ENCODE assay signal across 29 cellular contexts in the genomic region with DNA sequence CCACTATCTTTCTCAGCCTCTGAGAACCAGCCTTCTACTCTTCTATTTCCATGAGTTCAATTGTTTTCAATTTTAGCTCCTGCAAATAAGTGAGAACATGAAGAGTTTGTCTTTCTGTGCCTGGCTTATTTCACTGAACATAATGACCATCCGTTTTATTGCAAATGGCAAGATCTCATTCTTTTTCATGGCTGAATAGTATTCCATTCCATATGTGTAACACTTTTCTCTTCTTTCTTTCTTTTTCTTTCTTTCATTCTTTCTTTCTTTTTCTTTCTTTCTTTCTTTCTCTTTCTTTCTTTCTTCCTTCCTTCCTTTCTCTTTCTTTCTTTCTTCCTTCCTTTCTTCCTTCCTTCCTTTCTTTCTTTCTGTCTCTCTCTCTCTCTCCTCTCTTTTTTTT.
"Had no signal": no experiment of that assay in that cellular context is flagged by ENCODE, and none has a peak within 500 bp of the region (broad histone marks: within the 10 kb centered on the region; RNA-seq: fewer than 3 reads in every experiment).

No MANE protein-coding gene starts in this region.

- ATAC-seq: stimulated activated effector memory CD8-positive, alpha-beta T cell treated with anti-CD3 and anti-CD28 coated beads, Interleukin-12 subunit alpha, Interleukin-12 subunit beta, amount 100 ng/mL, for 72 hours; stimulated activated memory B cell treated with anti-CD40 and anti-IgM and Interleukin-4, amounts not matched to agents 10 μg/mL and 1 μg/mL and 100 μg/mL, for 72 hours; stimulated activated naive B cell treated with anti-CD40 and anti-IgM and Interleukin-4, amounts not matched to agents 10 μg/mL and 1 μg/mL and 100 μg/mL, for 72 hours; stimulated activated naive CD8-positive, alpha-beta T cell treated with anti-CD3 and anti-CD28 coated beads, Interleukin-15, amount 100 ng/mL, for 72 hours; stimulated activated naive CD8-positive, alpha-beta T cell treated with anti-CD3 and anti-CD28 coated beads, Interleukin-15, Interleukin-2, amounts not matched to agents 100 U/mL and 50 U/mL, for 24 hours; upper lobe of right lung had no signal

- H3K27me3 Mint-ChIP-seq: stimulated activated memory B cell treated with anti-CD40 and anti-IgM and Interleukin-4, amounts not matched to agents 10 μg/mL and 1 μg/mL and 100 μg/mL, for 72 hours; stimulated activated naive CD8-positive, alpha-beta T cell treated with anti-CD3 and anti-CD28 coated beads, Interleukin-15, amount 100 ng/mL, for 72 hours; stimulated activated naive CD8-positive, alpha-beta T cell treated with anti-CD3 and anti-CD28 coated beads, Interleukin-15, Interleukin-2, amounts not matched to agents 100 ng/mL and 50 ng/mL, for 24 hours had no signal

- H3K27ac Mint-ChIP-seq: stimulated activated effector memory CD8-positive, alpha-beta T cell treated with anti-CD3 and anti-CD28 coated beads, Interleukin-12 subunit alpha, Interleukin-12 subunit beta, amount 100 ng/mL, for 72 hours; stimulated activated memory B cell treated with anti-CD40 and anti-IgM and Interleukin-4, amounts not matched to agents 10 μg/mL and 1 μg/mL and 100 μg/mL, for 72 hours; stimulated activated naive B cell treated with anti-CD40 and anti-IgM and Interleukin-4, amounts not matched to agents 10 μg/mL and 1 μg/mL and 100 μg/mL, for 72 hours; stimulated activated naive CD8-positive, alpha-beta T cell treated with anti-CD3 and anti-CD28 coated beads, Interleukin-15, amount 100 ng/mL, for 72 hours; stimulated activated naive CD8-positive, alpha-beta T cell treated with anti-CD3 and anti-CD28 coated beads, Interleukin-15, Interleukin-2, amounts not matched to agents 100 ng/mL and 50 ng/mL, for 24 hours; type B pancreatic cell had no signal

- H3K4me3 Mint-ChIP-seq: stimulated activated effector memory CD8-positive, alpha-beta T cell treated with anti-CD3 and anti-CD28 coated beads, Interleukin-12 subunit alpha, Interleukin-12 subunit beta, amount 100 ng/mL, for 72 hours; stimulated activated memory B cell treated with anti-CD40 and anti-IgM and Interleukin-4, amounts not matched to agents 10 μg/mL and 1 μg/mL and 100 μg/mL, for 72 hours; stimulated activated naive B cell treated with anti-CD40 and anti-IgM and Interleukin-4, amounts not matched to agents 10 μg/mL and 1 μg/mL and 100 μg/mL, for 72 hours; stimulated activated naive CD8-positive, alpha-beta T cell treated with anti-CD3 and anti-CD28 coated beads, Interleukin-15, amount 100 ng/mL, for 72 hours; stimulated activated naive CD8-positive, alpha-beta T cell treated with anti-CD3 and anti-CD28 coated beads, Interleukin-15, Interleukin-2, amounts not matched to agents 100 ng/mL and 50 ng/mL, for 24 hours; type B pancreatic cell had no signal

- FAIRE-seq: urothelium cell line had no signal

- H3K36me3 Mint-ChIP-seq: stimulated activated effector memory CD8-positive, alpha-beta T cell treated with anti-CD3 and anti-CD28 coated beads, Interleukin-12 subunit alpha, Interleukin-12 subunit beta, amount 100 ng/mL, for 72 hours; stimulated activated memory B cell treated with anti-CD40 and anti-IgM and Interleukin-4, amounts not matched to agents 10 μg/mL and 1 μg/mL and 100 μg/mL, for 72 hours; type B pancreatic cell had no signal

- H3K27ac ChIP-seq: stomach, suprapubic skin, testis, thoracic aorta, thyroid gland, tibial artery, tibial nerve, transverse colon, upper lobe of left lung, upper lobe of right lung, uterus, vagina had no signal

- DNase-seq: stimulated activated CD4-positive, alpha-beta T cell treated with anti-CD3 and anti-CD28 coated beads, Interleukin-2, amount 100 ng/mL, for 48 hours; stimulated activated CD4-positive, alpha-beta T cell treated with anti-CD3 and anti-CD28 coated beads, Interleukin-4, amount 100 ng/mL, for 1 hour; stimulated activated CD4-positive, alpha-beta T cell treated with anti-CD3 and anti-CD28 coated beads, Interleukin-4, amount 100 ng/mL, for 24 hours; stimulated activated CD4-positive, alpha-beta T cell treated with anti-CD3 and anti-CD28 coated beads, Interleukin-4, amount 100 ng/mL, for 4 hours; stimulated activated CD8-positive, alpha-beta memory T cell treated with anti-CD3 and anti-CD28 coated beads, Interleukin-4, amount 100 ng/mL, for 48 hours; stimulated activated naive B cell treated with anti-CD40 and anti-IgM and Interleukin-4, amounts not matched to agents 10 μg/mL and 1 μg/mL and 100 μg/mL, for 72 hours; stimulated activated naive CD4-positive, alpha-beta T cell; stimulated activated naive CD4-positive, alpha-beta T cell treated with Interleukin-2 at 50 U/mL for 16 hours; stimulated activated naive CD8-positive, alpha-beta T cell treated with anti-CD3 and anti-CD28 coated beads, Interleukin-15, amount 100 ng/mL, for 72 hours; stimulated activated naive CD8-positive, alpha-beta T cell treated with anti-CD3 and anti-CD28 coated beads, Interleukin-15, Interleukin-2, amounts not matched to agents 100 U/mL and 50 U/mL, for 24 hours; stomach; substantia nigra; testis; thyroid gland; tibial artery; transverse colon; trophoblast cell; upper lobe of left lung; upper lobe of right lung; uterus had no signal

- H3K4me1 Mint-ChIP-seq: stimulated activated effector memory CD8-positive, alpha-beta T cell treated with anti-CD3 and anti-CD28 coated beads, Interleukin-12 subunit alpha, Interleukin-12 subunit beta, amount 100 ng/mL, for 72 hours; stimulated activated memory B cell treated with anti-CD40 and anti-IgM and Interleukin-4, amounts not matched to agents 10 μg/mL and 1 μg/mL and 100 μg/mL, for 72 hours; stimulated activated naive B cell treated with anti-CD40 and anti-IgM and Interleukin-4, amounts not matched to agents 10 μg/mL and 1 μg/mL and 100 μg/mL, for 72 hours; stimulated activated naive CD8-positive, alpha-beta T cell treated with anti-CD3 and anti-CD28 coated beads, Interleukin-15, amount 100 ng/mL, for 72 hours had no signal

- H3K36me3 ChIP-seq: stomach, suprapubic skin, thoracic aorta, thyroid gland, tibial artery, tibial nerve, transverse colon, upper lobe of left lung, upper lobe of right lung, uterus, vagina had no signal

- H3K9me3 ChIP-seq: suprapubic skin, testis, thoracic aorta, thyroid gland, tibial artery, transverse colon, upper lobe of left lung, upper lobe of right lung, uterus, vagina had no signal

- H3K27me3 ChIP-seq: stomach, suprapubic skin, testis, thyroid gland, tibial artery, tibial nerve, transverse colon, upper lobe of left lung, upper lobe of right lung, uterus, vagina had no signal

- H3K9me3 Mint-ChIP-seq: type B pancreatic cell had no signal

- H3K4me3 ChIP-seq: stomach, suprapubic skin, testis, thoracic aorta, thyroid gland, tibial artery, tibial nerve, transverse colon, upper lobe of left lung, upper lobe of right lung, uterus, vagina had no signal

- H3K4me1 ChIP-seq: stomach, suprapubic skin, testis, thyroid gland, tibial nerve, transverse colon, upper lobe of left lung, upper lobe of right lung, uterus, vagina had no signal
